Comparison of ENCODE assay signal across 1 cellular context in the genomic region with DNA sequence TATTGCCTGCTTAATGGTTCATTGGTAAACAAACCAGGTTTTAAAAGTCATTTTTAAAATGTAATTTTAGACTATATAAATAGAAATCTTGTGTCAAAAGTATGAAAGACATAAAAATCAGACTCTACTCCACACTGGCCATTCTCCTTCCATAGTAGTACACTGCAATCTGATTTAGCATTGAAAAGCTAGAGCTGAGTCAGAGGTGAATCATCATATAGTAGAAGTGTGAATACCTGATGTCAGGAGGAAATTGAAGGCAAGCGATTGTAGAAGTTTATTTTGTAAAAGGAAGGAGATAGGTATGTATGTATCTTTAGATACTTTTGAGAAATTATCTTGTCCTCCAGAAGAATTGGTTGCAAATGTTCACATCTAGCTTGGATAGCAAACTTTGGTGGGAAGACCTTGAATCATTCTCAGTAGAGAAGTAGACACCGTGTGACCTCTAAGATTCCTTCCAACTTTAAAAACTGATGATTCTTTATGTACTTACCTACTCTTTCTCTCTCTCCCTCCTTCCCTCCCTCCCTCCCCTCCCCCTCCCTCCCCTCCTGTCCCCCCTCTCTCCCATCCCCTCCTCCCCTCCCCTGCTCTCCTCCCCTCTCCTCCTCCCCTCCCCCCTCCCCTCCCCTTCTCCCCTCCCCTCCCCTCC.
TF ChIP-seq lines count a peak whose summit lies in the region.

No MANE protein-coding gene starts in this region.

TF ChIP-seq in K562, 482 proteins besides CTCF, POLR2A, EP300 and RAD21 (continued from another document):
- TF ChIP-seq JUN (IDR thresholded peaks at IDR 0.05; ENCODE audit: borderline replicate concordance, low read depth, low read length) = peak; percentile 70; the same call in 1 of the 2 replicates
- TF ChIP-seq JUN (CRISPR knock-in tag; IDR thresholded peaks at IDR 0.05; ENCODE audit: borderline replicate concordance) = no peak
- TF ChIP-seq, protein P1, sequence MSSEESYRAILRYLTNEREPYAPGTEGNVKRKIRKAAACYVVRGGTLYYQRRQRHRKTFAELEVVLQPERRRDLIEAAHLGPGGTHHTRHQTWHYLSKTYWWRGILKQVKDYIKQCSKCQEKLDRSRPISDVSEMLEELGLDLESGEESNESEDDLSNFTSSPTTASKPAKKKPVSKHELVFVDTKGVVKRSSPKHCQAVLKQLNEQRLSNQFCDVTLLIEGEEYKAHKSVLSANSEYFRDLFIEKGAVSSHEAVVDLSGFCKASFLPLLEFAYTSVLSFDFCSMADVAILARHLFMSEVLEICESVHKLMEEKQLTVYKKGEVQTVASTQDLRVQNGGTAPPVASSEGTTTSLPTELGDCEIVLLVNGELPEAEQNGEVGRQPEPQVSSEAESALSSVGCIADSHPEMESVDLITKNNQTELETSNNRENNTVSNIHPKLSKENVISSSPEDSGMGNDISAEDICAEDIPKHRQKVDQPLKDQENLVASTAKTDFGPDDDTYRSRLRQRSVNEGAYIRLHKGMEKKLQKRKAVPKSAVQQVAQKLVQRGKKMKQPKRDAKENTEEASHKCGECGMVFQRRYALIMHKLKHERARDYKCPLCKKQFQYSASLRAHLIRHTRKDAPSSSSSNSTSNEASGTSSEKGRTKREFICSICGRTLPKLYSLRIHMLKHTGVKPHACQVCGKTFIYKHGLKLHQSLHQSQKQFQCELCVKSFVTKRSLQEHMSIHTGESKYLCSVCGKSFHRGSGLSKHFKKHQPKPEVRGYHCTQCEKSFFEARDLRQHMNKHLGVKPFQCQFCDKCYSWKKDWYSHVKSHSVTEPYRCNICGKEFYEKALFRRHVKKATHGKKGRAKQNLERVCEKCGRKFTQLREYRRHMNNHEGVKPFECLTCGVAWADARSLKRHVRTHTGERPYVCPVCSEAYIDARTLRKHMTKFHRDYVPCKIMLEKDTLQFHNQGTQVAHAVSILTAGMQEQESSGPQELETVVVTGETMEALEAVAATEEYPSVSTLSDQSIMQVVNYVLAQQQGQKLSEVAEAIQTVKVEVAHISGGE (CRISPR knock-in tag; IDR thresholded peaks at IDR 0.05) = no peak
- peak; percentile 83; the same call in 1 of the 2 replicates for TF ChIP-seq JUND (IDR thresholded peaks at IDR 0.05; ENCODE audit: borderline replicate concordance, low read depth, low read length)
- peak; percentile 78 for TF ChIP-seq JUND (tag; IDR thresholded peaks at IDR 0.05; ENCODE audit: borderline replicate concordance, low read depth, low read length)
- TF ChIP-seq, protein P2, sequence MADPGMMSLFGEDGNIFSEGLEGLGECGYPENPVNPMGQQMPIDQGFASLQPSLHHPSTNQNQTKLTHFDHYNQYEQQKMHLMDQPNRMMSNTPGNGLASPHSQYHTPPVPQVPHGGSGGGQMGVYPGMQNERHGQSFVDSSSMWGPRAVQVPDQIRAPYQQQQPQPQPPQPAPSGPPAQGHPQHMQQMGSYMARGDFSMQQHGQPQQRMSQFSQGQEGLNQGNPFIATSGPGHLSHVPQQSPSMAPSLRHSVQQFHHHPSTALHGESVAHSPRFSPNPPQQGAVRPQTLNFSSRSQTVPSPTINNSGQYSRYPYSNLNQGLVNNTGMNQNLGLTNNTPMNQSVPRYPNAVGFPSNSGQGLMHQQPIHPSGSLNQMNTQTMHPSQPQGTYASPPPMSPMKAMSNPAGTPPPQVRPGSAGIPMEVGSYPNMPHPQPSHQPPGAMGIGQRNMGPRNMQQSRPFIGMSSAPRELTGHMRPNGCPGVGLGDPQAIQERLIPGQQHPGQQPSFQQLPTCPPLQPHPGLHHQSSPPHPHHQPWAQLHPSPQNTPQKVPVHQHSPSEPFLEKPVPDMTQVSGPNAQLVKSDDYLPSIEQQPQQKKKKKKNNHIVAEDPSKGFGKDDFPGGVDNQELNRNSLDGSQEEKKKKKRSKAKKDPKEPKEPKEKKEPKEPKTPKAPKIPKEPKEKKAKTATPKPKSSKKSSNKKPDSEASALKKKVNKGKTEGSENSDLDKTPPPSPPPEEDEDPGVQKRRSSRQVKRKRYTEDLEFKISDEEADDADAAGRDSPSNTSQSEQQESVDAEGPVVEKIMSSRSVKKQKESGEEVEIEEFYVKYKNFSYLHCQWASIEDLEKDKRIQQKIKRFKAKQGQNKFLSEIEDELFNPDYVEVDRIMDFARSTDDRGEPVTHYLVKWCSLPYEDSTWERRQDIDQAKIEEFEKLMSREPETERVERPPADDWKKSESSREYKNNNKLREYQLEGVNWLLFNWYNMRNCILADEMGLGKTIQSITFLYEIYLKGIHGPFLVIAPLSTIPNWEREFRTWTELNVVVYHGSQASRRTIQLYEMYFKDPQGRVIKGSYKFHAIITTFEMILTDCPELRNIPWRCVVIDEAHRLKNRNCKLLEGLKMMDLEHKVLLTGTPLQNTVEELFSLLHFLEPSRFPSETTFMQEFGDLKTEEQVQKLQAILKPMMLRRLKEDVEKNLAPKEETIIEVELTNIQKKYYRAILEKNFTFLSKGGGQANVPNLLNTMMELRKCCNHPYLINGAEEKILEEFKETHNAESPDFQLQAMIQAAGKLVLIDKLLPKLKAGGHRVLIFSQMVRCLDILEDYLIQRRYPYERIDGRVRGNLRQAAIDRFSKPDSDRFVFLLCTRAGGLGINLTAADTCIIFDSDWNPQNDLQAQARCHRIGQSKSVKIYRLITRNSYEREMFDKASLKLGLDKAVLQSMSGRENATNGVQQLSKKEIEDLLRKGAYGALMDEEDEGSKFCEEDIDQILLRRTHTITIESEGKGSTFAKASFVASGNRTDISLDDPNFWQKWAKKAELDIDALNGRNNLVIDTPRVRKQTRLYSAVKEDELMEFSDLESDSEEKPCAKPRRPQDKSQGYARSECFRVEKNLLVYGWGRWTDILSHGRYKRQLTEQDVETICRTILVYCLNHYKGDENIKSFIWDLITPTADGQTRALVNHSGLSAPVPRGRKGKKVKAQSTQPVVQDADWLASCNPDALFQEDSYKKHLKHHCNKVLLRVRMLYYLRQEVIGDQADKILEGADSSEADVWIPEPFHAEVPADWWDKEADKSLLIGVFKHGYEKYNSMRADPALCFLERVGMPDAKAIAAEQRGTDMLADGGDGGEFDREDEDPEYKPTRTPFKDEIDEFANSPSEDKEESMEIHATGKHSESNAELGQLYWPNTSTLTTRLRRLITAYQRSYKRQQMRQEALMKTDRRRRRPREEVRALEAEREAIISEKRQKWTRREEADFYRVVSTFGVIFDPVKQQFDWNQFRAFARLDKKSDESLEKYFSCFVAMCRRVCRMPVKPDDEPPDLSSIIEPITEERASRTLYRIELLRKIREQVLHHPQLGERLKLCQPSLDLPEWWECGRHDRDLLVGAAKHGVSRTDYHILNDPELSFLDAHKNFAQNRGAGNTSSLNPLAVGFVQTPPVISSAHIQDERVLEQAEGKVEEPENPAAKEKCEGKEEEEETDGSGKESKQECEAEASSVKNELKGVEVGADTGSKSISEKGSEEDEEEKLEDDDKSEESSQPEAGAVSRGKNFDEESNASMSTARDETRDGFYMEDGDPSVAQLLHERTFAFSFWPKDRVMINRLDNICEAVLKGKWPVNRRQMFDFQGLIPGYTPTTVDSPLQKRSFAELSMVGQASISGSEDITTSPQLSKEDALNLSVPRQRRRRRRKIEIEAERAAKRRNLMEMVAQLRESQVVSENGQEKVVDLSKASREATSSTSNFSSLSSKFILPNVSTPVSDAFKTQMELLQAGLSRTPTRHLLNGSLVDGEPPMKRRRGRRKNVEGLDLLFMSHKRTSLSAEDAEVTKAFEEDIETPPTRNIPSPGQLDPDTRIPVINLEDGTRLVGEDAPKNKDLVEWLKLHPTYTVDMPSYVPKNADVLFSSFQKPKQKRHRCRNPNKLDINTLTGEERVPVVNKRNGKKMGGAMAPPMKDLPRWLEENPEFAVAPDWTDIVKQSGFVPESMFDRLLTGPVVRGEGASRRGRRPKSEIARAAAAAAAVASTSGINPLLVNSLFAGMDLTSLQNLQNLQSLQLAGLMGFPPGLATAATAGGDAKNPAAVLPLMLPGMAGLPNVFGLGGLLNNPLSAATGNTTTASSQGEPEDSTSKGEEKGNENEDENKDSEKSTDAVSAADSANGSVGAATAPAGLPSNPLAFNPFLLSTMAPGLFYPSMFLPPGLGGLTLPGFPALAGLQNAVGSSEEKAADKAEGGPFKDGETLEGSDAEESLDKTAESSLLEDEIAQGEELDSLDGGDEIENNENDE (IDR thresholded peaks at IDR 0.05; ENCODE audit: low read depth, low read length) = no peak
- no peak for TF ChIP-seq HNRNPL (IDR thresholded peaks at IDR 0.05; ENCODE audit: low read depth, low read length)
- TF ChIP-seq NFE2 (IDR thresholded peaks at IDR 0.05; ENCODE audit: low read depth) = peak; percentile 60
- peak; percentile 21; the same call in 1 of the 2 replicates for TF ChIP-seq MAFK (IDR thresholded peaks at IDR 0.05; ENCODE audit: low read length)
- TF ChIP-seq ZNF316 (IDR thresholded peaks at IDR 0.05) = 0 out of 2 replicates have a peak, but pooled peaks have one; percentile 40
- TF ChIP-seq SMARCA4 (IDR thresholded peaks at IDR 0.05) = peak; percentile 74
- no peak for TF ChIP-seq SAP30 (IDR thresholded peaks at IDR 0.05; ENCODE audit: borderline replicate concordance, insufficient read depth, low read depth, low read length, poor library complexity, severe bottlenecking)
- peak; percentile 28; the same call in 1 of the 2 replicates for TF ChIP-seq MAFG (tag; conservative IDR thresholded peaks at IDR 0.05)
- peak; percentile 94 for TF ChIP-seq HNRNPK (IDR thresholded peaks at IDR 0.05; ENCODE audit: low read depth, low read length, poor library complexity, severe bottlenecking)
- TF ChIP-seq SMARCC2 (IDR thresholded peaks at IDR 0.05; ENCODE audit: low read depth) = 0 out of 2 replicates have a peak, but pooled peaks have one; percentile 33
- TF ChIP-seq DPF2 (IDR thresholded peaks at IDR 0.05) = peak; percentile 72
- TF ChIP-seq UBTF (IDR thresholded peaks at IDR 0.05; ENCODE audit: borderline replicate concordance in 1 of 2, low read depth in 2 of 2, low read length in 2 of 2) = no peak
- peak; percentile 33; the same call in 1 of the 2 replicates for TF ChIP-seq SMARCE1 (IDR thresholded peaks at IDR 0.05)
- peak; percentile 87 for TF ChIP-seq PCBP2 (IDR thresholded peaks at IDR 0.05; ENCODE audit: low read depth, low read length, poor library complexity, severe bottlenecking)
- TF ChIP-seq ZNF282 (CRISPR knock-in tag; IDR thresholded peaks at IDR 0.05) = no peak
- TF ChIP-seq, protein P3, sequence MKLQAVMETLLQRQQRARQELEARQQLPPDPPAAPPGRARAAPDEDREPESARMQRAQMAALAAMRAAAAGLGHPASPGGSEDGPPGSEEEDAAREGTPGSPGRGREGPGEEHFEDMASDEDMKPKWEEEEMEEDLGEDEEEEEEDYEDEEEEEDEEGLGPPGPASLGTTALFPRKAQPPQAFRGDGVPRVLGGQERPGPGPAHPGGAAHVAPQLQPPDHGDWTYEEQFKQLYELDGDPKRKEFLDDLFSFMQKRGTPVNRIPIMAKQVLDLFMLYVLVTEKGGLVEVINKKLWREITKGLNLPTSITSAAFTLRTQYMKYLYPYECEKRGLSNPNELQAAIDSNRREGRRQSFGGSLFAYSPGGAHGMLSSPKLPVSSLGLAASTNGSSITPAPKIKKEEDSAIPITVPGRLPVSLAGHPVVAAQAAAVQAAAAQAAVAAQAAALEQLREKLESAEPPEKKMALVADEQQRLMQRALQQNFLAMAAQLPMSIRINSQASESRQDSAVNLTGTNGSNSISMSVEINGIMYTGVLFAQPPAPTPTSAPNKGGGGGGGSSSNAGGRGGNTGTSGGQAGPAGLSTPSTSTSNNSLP (IDR thresholded peaks at IDR 0.05; ENCODE audit: borderline replicate concordance, low read depth, low read length) = 0 out of 2 replicates have a peak, but pooled peaks have one; percentile 27
- peak; percentile 65 for TF ChIP-seq C11orf30 (IDR thresholded peaks at IDR 0.05; ENCODE audit: low read depth)
- TF ChIP-seq, protein P4, sequence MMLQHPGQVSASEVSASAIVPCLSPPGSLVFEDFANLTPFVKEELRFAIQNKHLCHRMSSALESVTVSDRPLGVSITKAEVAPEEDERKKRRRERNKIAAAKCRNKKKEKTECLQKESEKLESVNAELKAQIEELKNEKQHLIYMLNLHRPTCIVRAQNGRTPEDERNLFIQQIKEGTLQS (IDR thresholded peaks at IDR 0.05) = peak; percentile 85
- TF ChIP-seq, protein P4 (CRISPR knock-in tag; conservative IDR thresholded peaks at IDR 0.05) = no peak
- peak; percentile 88 for TF ChIP-seq PCBP1 (IDR thresholded peaks at IDR 0.05; ENCODE audit: low read depth, low read length, poor library complexity, severe bottlenecking)
- peak; percentile 91 for TF ChIP-seq FOSL1 (tag; conservative IDR thresholded peaks at IDR 0.05)
TF ChIP-seq in K562: peak in this region for 18.
